ENCODE assay signal across 20 cellular contexts in genomic region chr12:131754184-131754583, GRCh38.
"Had no signal": no experiment of that assay in that cellular context is flagged by ENCODE, and none has a peak within 500 bp of the region (broad histone marks: within the 10 kb centered on the region; RNA-seq: fewer than 3 reads in every experiment).

No MANE protein-coding gene starts in this region.

- H3K4me2 ChIP-seq: KMS-11 had no signal

- H3K4me1 ChIP-seq: SJSA1 had no signal

- H3K4me3 ChIP-seq: K562, SJSA1, SK-N-MC had no signal

- H3K27ac ChIP-seq: HL-60, KMS-11, SJSA1, SK-N-MC had no signal

- H3K9ac ChIP-seq: KMS-11 had no signal

- H3K9me3 Mint-ChIP-seq: IgD-negative memory B cell had no signal

- H3K27me3 ChIP-seq: SJSA1 had no signal

- H3K4me3 Mint-ChIP-seq: IgD-negative memory B cell had no signal

- H3K27me3 Mint-ChIP-seq: IgD-negative memory B cell had no signal

- H3K9me3 ChIP-seq: SJSA1 had no signal

- DNase-seq: Kasumi-1, MM.1S, NCI-H1092 treated with DMSO at 0.1 percent for 48 hours, NCI-H1436, NCI-H187, NCI-H2029, NCI-H2081 treated with DMSO at 0.1 percent for 48 hours, NCI-H2171 treated with DMSO at 0.1 percent for 48 hours, NCI-H524, NCI-H69, NCI-H774, Right ventricle myocardium superior, RPMI8226, SIG-M5 had no signal

- ATAC-seq: K562 had no signal
